ENCODE assay signal across 30 cellular contexts in the genomic region with DNA sequence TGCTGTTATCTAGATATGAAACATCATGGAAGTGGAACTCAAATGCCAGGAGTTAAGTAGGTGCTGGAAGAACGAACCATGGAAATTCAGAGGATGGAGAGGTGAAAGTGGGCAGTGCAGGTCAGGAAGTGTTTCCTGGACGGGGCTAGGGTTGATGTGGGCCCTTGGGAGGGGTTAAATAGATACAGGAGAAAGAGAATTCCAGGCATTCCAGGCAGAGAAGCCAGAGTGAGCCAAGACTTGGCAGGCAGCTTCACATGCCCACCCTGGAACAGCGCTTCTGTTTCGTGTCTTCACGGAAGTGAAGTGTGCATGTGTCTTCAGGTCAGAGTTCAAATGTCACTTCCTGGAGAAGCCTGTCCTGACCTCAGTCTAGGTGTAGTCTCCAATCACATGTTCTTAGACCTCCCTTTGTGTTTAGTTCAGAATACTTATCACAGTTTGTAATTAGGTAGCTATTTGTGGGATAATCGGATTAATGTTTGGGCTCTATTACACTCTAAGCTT. TPM values are rescaled to one million over a fixed set of nuclear protein-coding genes. Genes with fewer than 3 reads are reported as not detected.
"Had no signal": no experiment of that assay in that cellular context is flagged by ENCODE, and none has a peak within 500 bp of the region (broad histone marks: within the 10 kb centered on the region; RNA-seq: fewer than 3 reads in every experiment).

No MANE protein-coding gene starts in this region.

- H3K4me1 ChIP-seq: esophagus muscularis mucosa, gastrocnemius medialis, heart right ventricle, pancreas, psoas muscle, spleen, tibial artery, upper lobe of left lung, uterus had no signal

- H3K27ac ChIP-seq: dorsolateral prefrontal cortex, epithelial cell of prostate, esophagus muscularis mucosa, gastrocnemius medialis, heart right ventricle, pancreas, psoas muscle, spleen, tibial artery, upper lobe of left lung, uterus had no signal

- H3K27me3 ChIP-seq: gastrocnemius medialis, pancreas, tibial artery, upper lobe of left lung, uterus had no signal

- DNase-seq: cortex of kidney; dorsolateral prefrontal cortex; effector CD8-positive, alpha-beta T cell; gastrocnemius medialis; heart right ventricle; hypothalamus; kidney glomerular epithelial cell; mammary epithelial cell; mucosa of descending colon; natural killer cell; occipital lobe; pancreas; psoas muscle; retina; spleen; stimulated activated CD4-positive, alpha-beta T cell treated with anti-CD3 and anti-CD28 coated beads, Interleukin-15, amount 100 ng/mL, for 24 hours; stimulated activated CD4-positive, alpha-beta T cell treated with anti-CD3 and anti-CD28 coated beads, Interleukin-1b, Interleukin-23, amount 100 ng/mL, for 48 hours; stimulated activated CD4-positive, alpha-beta T cell treated with anti-CD3 and anti-CD28 coated beads, Interleukin-4, amount 100 ng/mL, for 24 hours; tibial artery; upper lobe of left lung; uterus had no signal

- H3K4me3 ChIP-seq: dorsolateral prefrontal cortex, esophagus muscularis mucosa, gastrocnemius medialis, heart right ventricle, mucosa of descending colon, pancreas, psoas muscle, spleen, tibial artery, upper lobe of left lung, uterus had no signal

- ATAC-seq: gastrocnemius medialis; heart right ventricle; left lobe of liver; mucosa of descending colon; natural killer cell; pancreas; psoas muscle; sciatic nerve; stimulated activated memory B cell treated with anti-CD40 and anti-IgM and Interleukin-4, amounts not matched to agents 10 μg/mL and 1 μg/mL and 100 μg/mL, for 72 hours had no signal

- H3K9me3 ChIP-seq: esophagus muscularis mucosa, gastrocnemius medialis, mucosa of descending colon, pancreas, psoas muscle, spleen, tibial artery, upper lobe of left lung, uterus had no signal

- H3K36me3 ChIP-seq: esophagus muscularis mucosa, gastrocnemius medialis, heart right ventricle, pancreas, spleen, tibial artery, upper lobe of left lung, uterus had no signal

- FAIRE-seq: pancreas had no signal

RNA-seq across cellular contexts. Expression of gene GP2, which starts 41.3 kb away (rescaled TPM):
- total RNA-seq: dorsolateral prefrontal cortex, esophagus muscularis mucosa, fibroblast of villous mesenchyme, gastrocnemius medialis, mammary epithelial cell, natural killer cell, neural crest cell, occipital lobe, skeletal muscle tissue, temporal lobe, uterus had no signal
- polyA plus RNA-seq: mammary epithelial cell had no signal
